11 cellular contexts compared by ENCODE assay signal in the genomic region with DNA sequence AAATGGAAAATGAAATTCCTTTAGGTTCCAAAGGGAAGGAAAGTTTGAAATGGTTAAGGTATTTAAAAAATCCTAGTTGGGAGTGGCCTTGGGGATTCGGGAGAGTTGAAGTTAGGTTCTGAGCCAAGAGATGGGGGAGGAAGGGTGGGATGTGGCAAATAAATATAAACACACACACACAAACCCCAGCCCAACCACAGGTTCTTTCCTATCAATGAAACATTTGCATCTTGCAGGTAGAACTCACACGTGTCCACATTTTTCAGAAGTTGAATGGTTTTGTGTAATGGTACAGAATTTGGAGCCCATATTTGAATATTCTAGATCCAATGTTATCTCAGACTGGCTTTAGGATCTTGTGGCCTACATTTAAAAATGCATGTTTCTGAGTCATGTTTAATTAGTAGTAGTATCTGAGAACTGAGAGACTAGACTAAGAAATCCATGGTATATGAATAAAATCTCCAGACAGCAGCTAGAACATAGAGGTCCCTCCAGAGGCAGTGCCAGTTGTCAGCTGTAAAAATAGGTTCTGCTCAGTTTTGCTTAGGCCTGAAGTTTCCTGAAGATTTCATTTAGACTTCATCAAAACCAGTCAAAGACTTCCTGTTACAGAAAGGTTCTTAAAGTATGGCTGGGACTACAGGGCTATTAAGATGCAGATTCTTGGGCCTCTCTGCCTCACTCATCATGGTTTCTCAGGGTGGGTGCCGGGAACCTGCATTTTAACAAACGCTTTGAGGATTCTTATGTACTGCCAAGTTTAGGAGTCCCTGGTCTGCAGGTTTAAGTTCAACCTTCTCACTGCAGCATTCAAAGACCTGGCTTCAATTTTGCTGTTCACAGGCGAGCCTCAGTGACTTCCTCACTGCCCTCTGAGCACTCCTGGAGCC. TPM values are rescaled to one million over a fixed set of nuclear protein-coding genes. Genes with fewer than 3 reads are reported as not detected.
A peak's percentile ranks its signal among the peaks of the same experiment; 100 is the strongest.
DNase-seq lines count a peak whose midpoint lies in the region; ATAC-seq, FAIRE-seq and TF ChIP-seq lines count a peak whose summit lies in the region.
"Had no signal": no experiment of that assay in that cellular context is flagged by ENCODE, and none has a peak within 500 bp of the region (broad histone marks: within the 10 kb centered on the region; RNA-seq: fewer than 3 reads in every experiment).

No MANE protein-coding gene starts in this region.

- TF ChIP-seq EP300 in GM12878 (IDR thresholded peaks at IDR 0.05; ENCODE audit: borderline replicate concordance in 1 of 2, control insufficient read depth in 1 of 2, low read depth in 2 of 2, low read length in 2 of 2), result no peak

- TF ChIP-seq RAD21 in GM12878 (IDR thresholded peaks at IDR 0.05; ENCODE audit: insufficient read depth, low read depth, low read length), result no peak

- H3K9me3 ChIP-seq in GM12878 (replicated peaks; ENCODE audit: control insufficient read depth, insufficient read depth, low read length), result no peaks in the 10 kb centered on the region; the same call in 2 of the 3 replicates
- no peaks in the 10 kb centered on the region for H3K9me3 ChIP-seq in spleen

- H3K27me3 ChIP-seq in GM12878 (replicated peaks in 1 of 2; ENCODE audit: control insufficient read depth in 2 of 2, insufficient read depth in 2 of 2, low read length in 1 of 2), result no peaks in the 10 kb centered on the region; a peak in 2 of 4 replicates
- peaks cover 0 to 7% (median 0%) of the 10 kb centered on the region in 7 donors for H3K27me3 ChIP-seq in spleen (replicated peaks in 1 of 7)

- no peak for ATAC-seq in GM12878
- ATAC-seq in GM21737 (IDR thresholded peaks at IDR 0.05; ENCODE audit: unreplicated experiment), result no peak

- H3K27ac ChIP-seq in GM12878 (ENCODE audit: control insufficient read depth, insufficient read depth), result no peak overlapping the region
- H3K27ac ChIP-seq in spleen, result peak overlapping the region; percentile 71 to 95 (median 88)

- in situ Hi-C loops in GM12878 (cut with MboI), result no loop called here

- TF ChIP-seq POLR2A in NB4 (IDR thresholded peaks at IDR 0.05; ENCODE audit: extremely low read depth, insufficient read length) (no peak), GM12878 (IDR thresholded peaks at IDR 0.05; ENCODE audit: low read depth, low read length) (no peak), spleen (IDR thresholded peaks at IDR 0.05) (no peak)

- no peaks in the 10 kb centered on the region for H3K79me2 ChIP-seq in GM12878 (ENCODE audit: control insufficient read depth, insufficient read depth, low read length)

- H3K4me2 ChIP-seq in GM12878 (ENCODE audit: control insufficient read depth, insufficient read depth), result no peak overlapping the region

- DNase-seq in activated CD8-positive, alpha-beta memory T cell treated with anti-CD3 and anti-CD28 coated beads for 24 hours, result peak; percentile 55
- DNase-seq in activated CD8-positive, alpha-beta memory T cell treated with anti-CD3 and anti-CD28 coated beads, Interleukin-2, amount 50 U/mL, for 4 hours, result no peak
- DNase-seq in NB4 (ENCODE audit: low read depth), result peak; percentile 35
- DNase-seq in GM12878 (ENCODE audit: low read depth, low spot score), result no peak
- DNase-seq in spleen, result no peak
- DNase-seq in SIG-M5 (lab: John Stamatoyannopoulos, UW), result no peak
- no peak for DNase-seq in NCI-H1417 (lab: John Stamatoyannopoulos, UW)
- DNase-seq: cerebellar nuclear complex, NCI-H2227 treated with DMSO at 0.1 percent for 48 hours had no signal

- TF ChIP-seq CTCF in NB4 (IDR thresholded peaks at IDR 0.05; ENCODE audit: low read depth, low read length) (no peak), GM12878 (IDR thresholded peaks at IDR 0.05 in 2 of 3, conservative IDR thresholded peaks at IDR 0.05 in 1 of 3; ENCODE audit: control insufficient read depth in 2 of 3, extremely low read depth in 1 of 3, insufficient read depth in 1 of 3, low read depth in 3 of 3, low read length in 3 of 3) (no peak), spleen (IDR thresholded peaks at IDR 0.05 in 8 of 11, conservative IDR thresholded peaks at IDR 0.05 in 3 of 11) (no peak)

- intact Hi-C loops in GM12878 (cut with micrococcal nuclease; ENCODE audit: unreplicated experiment), result no loop called here
- intact Hi-C loops in spleen (cut with DNase I; ENCODE audit: low total_unique reads), result no loop called here

- SMC1A ChIA-PET in GM12878 (lab: Charles Lee; ENCODE audit: uncharacterized antibody, unreplicated experiment), result no interaction called here

- 62% methylated on average over 5 of the region's 5 CpGs for WGBS in GM12878 (ENCODE audit: insufficient coverage, insufficient replicate concordance, low lambda C conversion rate, missing lambda C conversion rate)
- 31 to 44% (median 37%) methylated on average over 5 of the region's 5 CpGs for WGBS in spleen, 5 donors

- H3K36me3 ChIP-seq in GM12878 (ENCODE audit: control insufficient read depth in 2 of 2, insufficient read depth in 2 of 2, low read length in 1 of 2) (no peaks in the 10 kb centered on the region), spleen (no peaks in the 10 kb centered on the region)
- H3K36me3 ChIP-seq: gastroesophageal sphincter had no signal

- CTCF ChIA-PET in GM12878 (lab: Yijun Ruan, JAX), result no interaction called here

- H3K9ac ChIP-seq in GM12878 (ENCODE audit: control insufficient read depth, insufficient read depth, low read length), result no peak overlapping the region

- no TSS peak for BruUV-seq in GM12878 (replicated peaks; lab: Mats Ljungman, UMichigan)

- H3K4me1 ChIP-seq in GM12878 (ENCODE audit: control insufficient read depth, insufficient read depth, low read length) (peaks cover 14% of the 10 kb centered on the region; the same call in 1 of the 2 replicates), spleen (peaks cover 26 to 98% (median 49%) of the 10 kb centered on the region in 6 donors)

- H2AFZ ChIP-seq in GM12878 (ENCODE audit: control insufficient read depth, low read depth, low read length), result no peak overlapping the region

- FAIRE-seq in GM12878 (lab: Jason Lieb, UNC), result no peak

- POLR2A ChIA-PET in GM12878 (lab: Charles Lee), result no interaction called here

- H4K20me1 ChIP-seq in GM12878 (ENCODE audit: control insufficient read depth, insufficient read depth), result no peaks in the 10 kb centered on the region

- H3K4me3 ChIP-seq in NB4 (ENCODE audit: low read depth, low read length), result peak overlapping the region; percentile 43
- no peak overlapping the region for H3K4me3 ChIP-seq in GM12878
- H3K4me3 ChIP-seq in spleen, result peak overlapping the region in 2 of 8 donors; percentile 28 to 65

- RAD21 ChIA-PET in GM12878 (lab: Charles Lee; ENCODE audit: unreplicated experiment), result no interaction called here

TF ChIP-seq in GM12878, 131 proteins besides CTCF, POLR2A, EP300 and RAD21:
- no peak for TF ChIP-seq RCOR1 (conservative IDR thresholded peaks at IDR 0.05; ENCODE audit: low read depth, low read length)
- peak; percentile 44 for TF ChIP-seq RUNX3 (IDR thresholded peaks at IDR 0.05; ENCODE audit: low read length)
TF ChIP-seq in GM12878: peak in this region for 1.

RNA-seq across cellular contexts. Expression of gene RUNX1, which starts 21.3 kb away (rescaled TPM):
- total RNA-seq in GM12878 (2013; cell fraction: nucleolus; rRNA removed), result 8.4 and 9.3 TPM in 2 replicates
- total RNA-seq in GM12878 (2014; rRNA removed) (5.3 and 5.6 TPM in 2 replicates), GM12878 (2014; rRNA removed; fragmentation: Illumina TruSeq; extraction: Trizol) (3.8 and 3.9 TPM in 2 replicates), GM12878 (2021) (13.3 and 15.2 TPM in 2 replicates), spleen (10 to 100 TPM; 29.8 to 70.0 (median 57.4) TPM)
- polyA plus RNA-seq in GM12878 (2011; ENCODE audit: low read depth), result 3.5 TPM
- polyA plus RNA-seq in GM12878 (2011; rRNA removed) (0.55 and 0.98 TPM in 2 replicates), GM12878 (2014; fragmentation: Illumina TruSeq; extraction: Trizol) (6.2 and 7.6 TPM in 2 replicates), GM12878 (2014; fragmentation: Nextera tagmentation; extraction: Ambion mirVana) (1 to 10 TPM in 1 of 2 experiments, under 1 TPM in 1; 0.90 to 1.4 TPM), GM12878 (2014; rRNA removed) (6.1 and 7.1 TPM in 2 replicates), GM12878 (2016; fragmentation: Nextera tagmentation; extraction: Ambion mirVana) (1 to 10 TPM; 3.3 to 4.3 TPM), spleen (1 to 10 TPM; 4.8 to 7.7 (median 6.7) TPM)
- 0.42 and 0.67 TPM in 2 replicates for polyA plus RNA-seq in GM12878 (2011; cell fraction: cytosol; rRNA removed)
- 1.9 and 2.6 TPM in 2 replicates for polyA plus RNA-seq in GM12878 (2011; cell fraction: nucleus; rRNA removed)
- 6.0 and 6.7 TPM in 2 replicates for polyA plus RNA-seq in GM12878 (2012)
- 1.2 and 1.7 TPM in 2 replicates for polyA minus RNA-seq in GM12878 (2011; rRNA and poly(A)+ RNA removed)
- 0.53 and 1.1 TPM in 2 replicates for polyA minus RNA-seq in GM12878 (2011; cell fraction: cytosol; rRNA and poly(A)+ RNA removed)
- 3.4 and 6.2 TPM in 2 replicates for polyA minus RNA-seq in GM12878 (2011; cell fraction: nucleus; rRNA and poly(A)+ RNA removed)

Comparison
In these comparisons a context has a peak if more than half of its experiments do, and no peak if none do; other contexts are left out.
1. DNase-seq: peak in activated CD8-positive, alpha-beta memory T cell treated with anti-CD3 and anti-CD28 coated beads for 24 hours (single experiment) and NB4 (single experiment); none in activated CD8-positive, alpha-beta memory T cell treated with anti-CD3 and anti-CD28 coated beads, Interleukin-2, amount 50 U/mL, for 4 hours (single experiment), GM12878 (single experiment), spleen (single experiment), SIG-M5 (single experiment) and NCI-H1417 (0 of 3).